ENCODE assay signal across 35 cellular contexts in the genomic region with DNA sequence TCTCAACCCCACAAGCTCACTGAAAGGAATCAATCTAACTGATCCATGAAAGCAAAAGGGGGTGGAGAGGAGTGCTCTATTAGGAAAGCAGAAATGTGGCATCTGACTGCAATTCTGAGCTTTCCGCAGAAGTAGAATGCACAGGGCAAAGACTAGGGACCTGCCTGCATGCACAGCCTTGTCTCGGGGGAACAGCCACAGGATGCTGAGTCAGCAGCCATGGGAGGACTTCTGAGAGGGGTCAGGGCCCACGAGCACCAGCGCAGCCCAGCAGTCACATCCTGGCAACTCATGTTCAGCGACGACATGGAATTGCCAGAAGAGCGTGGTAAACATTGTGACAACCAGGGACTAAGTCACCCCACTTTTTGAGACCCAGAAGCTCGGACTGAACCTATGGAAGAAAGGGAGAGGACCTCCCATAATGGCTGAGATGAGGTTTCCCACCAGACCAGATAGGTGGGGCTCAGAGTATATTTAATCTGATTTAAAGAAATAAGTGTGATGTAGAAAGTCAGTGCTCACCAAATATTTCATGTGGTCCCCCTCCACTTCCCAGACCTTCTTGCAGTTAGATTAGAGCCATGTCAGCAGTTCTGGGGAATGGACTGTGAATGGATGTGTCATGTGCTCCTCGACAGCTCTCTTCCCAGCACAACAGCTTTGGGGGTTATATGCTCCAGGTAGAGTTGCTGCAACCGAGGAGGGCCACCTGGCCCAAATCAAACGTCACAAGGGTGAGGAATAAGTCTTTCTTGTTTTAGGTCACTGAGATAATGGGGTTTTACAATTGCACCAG. TPM values are rescaled to one million over a fixed set of nuclear protein-coding genes. Genes with fewer than 3 reads are reported as not detected.
"Had no signal": no experiment of that assay in that cellular context is flagged by ENCODE, and none has a peak within 500 bp of the region (broad histone marks: within the 10 kb centered on the region; RNA-seq: fewer than 3 reads in every experiment).

No MANE protein-coding gene starts in this region.

- H2AFZ ChIP-seq: neural progenitor cell had no signal

- DNase-seq: naive thymus-derived CD4-positive, alpha-beta T cell; natural killer cell; nucleus accumbens; pancreas; retina; right cardiac atrium; spleen; stimulated activated CD4-positive, alpha-beta T cell treated with anti-CD3 and anti-CD28 coated beads, Interleukin-12 subunit alpha, Interleukin-12 subunit beta, amount 100 ng/mL, for 4 hours; stimulated activated CD4-positive, alpha-beta T cell treated with anti-CD3 and anti-CD28 coated beads, Interleukin-1b, Interleukin-23, amount 100 ng/mL, for 48 hours; stimulated activated CD4-positive, alpha-beta T cell treated with anti-CD3 and anti-CD28 coated beads, Interleukin-4, amount 100 ng/mL, for 1 hour; stimulated activated CD4-positive, alpha-beta T cell treated with anti-CD3 and anti-CD28 coated beads, Interleukin-4, amount 100 ng/mL, for 4 hours; stimulated activated CD8-positive, alpha-beta memory T cell treated with anti-CD3 and anti-CD28 coated beads, Interleukin-4, amount 100 ng/mL, for 48 hours; stimulated activated naive CD4-positive, alpha-beta T cell; stimulated activated naive CD8-positive, alpha-beta T cell treated with anti-CD3 and anti-CD28 coated beads, Interleukin-15, amount 100 ng/mL, for 72 hours; stimulated activated naive CD8-positive, alpha-beta T cell treated with anti-CD3 and anti-CD28 coated beads, Interleukin-15, Interleukin-2, amounts not matched to agents 100 U/mL and 50 U/mL, for 24 hours; substantia nigra; testis; tibial artery; transverse colon; upper lobe of right lung; uterus had no signal

- ATAC-seq: naive thymus-derived CD4-positive, alpha-beta T cell; natural killer cell; pancreas; right cardiac atrium; sciatic nerve; stimulated activated memory B cell treated with anti-CD40 and anti-IgM and Interleukin-4, amounts not matched to agents 10 μg/mL and 1 μg/mL and 100 μg/mL, for 72 hours; stimulated activated naive CD8-positive, alpha-beta T cell treated with anti-CD3 and anti-CD28 coated beads, Interleukin-15, amount 100 ng/mL, for 72 hours; stimulated activated naive CD8-positive, alpha-beta T cell treated with anti-CD3 and anti-CD28 coated beads, Interleukin-15, Interleukin-2, amounts not matched to agents 100 U/mL and 50 U/mL, for 24 hours; upper lobe of right lung had no signal

- H3K4me1 ChIP-seq: pancreas, prostate gland, spleen, suprapubic skin, testis, tibial artery, transverse colon, upper lobe of right lung, uterus had no signal

- H3K27ac ChIP-seq: neural progenitor cell, neutrophil, pancreas, prostate gland, skin epidermis, spleen, suprapubic skin, testis, tibial artery, transverse colon, upper lobe of right lung, uterus had no signal

- H3K4me2 ChIP-seq: neural progenitor cell, smooth muscle cell had no signal

- H3K27me3 ChIP-seq: neural progenitor cell, neutrophil, pancreas, spleen, suprapubic skin, testis, tibial artery, transverse colon, upper lobe of right lung, uterus had no signal

- H3K36me3 ChIP-seq: neural progenitor cell, neutrophil, pancreas, prostate gland, spleen, suprapubic skin, tibial artery, transverse colon, upper lobe of right lung, uterus had no signal

- H3K4me3 ChIP-seq: neural progenitor cell, pancreas, prostate gland, skin epidermis, smooth muscle cell, spleen, suprapubic skin, testis, tibial artery, transverse colon, upper lobe of right lung, uterus had no signal

- H3K9me3 ChIP-seq: neutrophil, pancreas, prostate gland, suprapubic skin, testis, transverse colon, upper lobe of right lung, uterus had no signal

- FAIRE-seq: pancreas had no signal

- H3K9ac ChIP-seq: neural progenitor cell had no signal

RNA-seq across cellular contexts. Expression of gene STOML3, which starts 32.6 kb away (rescaled TPM):
- total RNA-seq: naive thymus-derived CD4-positive, alpha-beta T cell; natural killer cell; omental fat pad; osteocyte; pancreas; posterior vena cava; prostate gland; pulmonary artery endothelial cell; right cardiac atrium; sciatic nerve; smooth muscle cell; spleen; suprapubic skin; upper lobe of right lung; urinary bladder had no signal
- polyA plus RNA-seq: naive thymus-derived CD4-positive, alpha-beta T cell; neural cell; right cardiac atrium; smooth muscle cell; spleen; urinary bladder had no signal
